13 cellular contexts compared by ENCODE assay signal in the genomic region with DNA sequence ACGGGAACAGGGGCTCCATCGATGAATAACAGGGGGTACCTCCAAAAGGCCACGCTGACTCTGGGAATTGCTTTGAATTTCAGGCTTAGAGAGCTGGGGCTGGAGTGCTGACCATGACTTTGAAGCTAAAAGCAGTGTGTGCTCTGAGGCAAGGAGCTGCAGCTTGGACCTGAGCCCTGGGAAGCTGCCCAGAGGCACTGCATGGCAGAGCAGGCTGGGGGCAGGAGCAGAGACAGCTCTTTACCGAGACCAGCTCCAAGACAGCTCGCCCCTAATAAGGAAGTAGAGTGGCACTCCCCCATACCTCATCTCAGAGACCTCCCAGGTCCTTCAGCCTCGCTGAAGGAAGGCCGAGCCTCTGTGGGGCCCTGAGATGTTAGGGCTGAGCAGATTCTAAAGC.
DNase-seq lines count a peak whose midpoint lies in the region; ATAC-seq and TF ChIP-seq lines count a peak whose summit lies in the region.
"Had no signal": no experiment of that assay in that cellular context is flagged by ENCODE, and none has a peak within 500 bp of the region (broad histone marks: within the 10 kb centered on the region; RNA-seq: fewer than 3 reads in every experiment).

No MANE protein-coding gene starts in this region.

- peaks cover 9% of the 10 kb centered on the region for H3K4me1 ChIP-seq in endodermal cell (ENCODE audit: control insufficient read depth, insufficient read depth, low read length)

- H3K4me3 Mint-ChIP-seq in endodermal cell = no peak overlapping the region
- H3K4me3 Mint-ChIP-seq: activated T-helper 1 cell treated with anti-CD3 and anti-CD28 coated beads, Interleukin-12 subunit alpha, Interleukin-12 subunit beta, Interleukin-2, Interleukin-4 antibody, amounts not matched to agents 30 ng/mL and 10 ng/mL and 1 ng/mL, durations not matched to agents 14 hours and 24 hours and 36 hours; CD8-positive, alpha-beta T cell; nephron progenitor cell had no signal

- DNase-seq in amniotic epithelial cell (ENCODE audit: low read depth) = peak; percentile 63
- peak; percentile 63 for DNase-seq in left cardiac atrium
- peak; percentile 2 for DNase-seq in retina
- DNase-seq in endodermal cell = no peak
- DNase-seq in Kasumi-1 (lab: John Stamatoyannopoulos, UW) = no peak
- DNase-seq: CD8-positive, alpha-beta T cell; Karpas-422; nephron progenitor cell had no signal

- peaks cover 10% of the 10 kb centered on the region for H3K4me1 Mint-ChIP-seq in endodermal cell

- no peak overlapping the region for H3K4me3 ChIP-seq in endodermal cell (ENCODE audit: low read length)

- no peak overlapping the region for H3K27ac Mint-ChIP-seq in endodermal cell
- H3K27ac Mint-ChIP-seq: activated T-helper 1 cell treated with anti-CD3 and anti-CD28 coated beads, Interleukin-12 subunit alpha, Interleukin-12 subunit beta, Interleukin-2, Interleukin-4 antibody, amounts not matched to agents 30 ng/mL and 10 ng/mL and 1 ng/mL, durations not matched to agents 14 hours and 24 hours and 36 hours; CD8-positive, alpha-beta T cell; nephron progenitor cell had no signal

- H3K9me3 Mint-ChIP-seq in endodermal cell = peaks cover 6% of the 10 kb centered on the region
- H3K9me3 Mint-ChIP-seq: activated T-helper 1 cell treated with anti-CD3 and anti-CD28 coated beads, Interleukin-12 subunit alpha, Interleukin-12 subunit beta, Interleukin-2, Interleukin-4 antibody, amounts not matched to agents 30 ng/mL and 10 ng/mL and 1 ng/mL, durations not matched to agents 14 hours and 24 hours and 36 hours; CD8-positive, alpha-beta T cell had no signal

- TF ChIP-seq CTCF in C4-2B (conservative IDR thresholded peaks at IDR 0.05) (no peak), endodermal cell (conservative IDR thresholded peaks at IDR 0.05) (no peak)

- H3K9ac ChIP-seq in endodermal cell (ENCODE audit: extremely low read depth, low read length, poor library complexity, severe bottlenecking) = no peak overlapping the region

- H3K9me3 ChIP-seq in endodermal cell (ENCODE audit: control insufficient read depth, low read length) = peaks cover 6% of the 10 kb centered on the region

- H3K36me3 Mint-ChIP-seq in endodermal cell (ENCODE audit: low read depth) = no peaks in the 10 kb centered on the region
- H3K36me3 Mint-ChIP-seq: CD8-positive, alpha-beta T cell had no signal

- H3K27ac ChIP-seq in C4-2B = 0 out of 2 replicates have a peak overlapping the region, but pooled peaks have one; percentile 0
- no peak overlapping the region for H3K27ac ChIP-seq in endodermal cell (ENCODE audit: low read depth, low read length)

- intact Hi-C loops in left cardiac atrium (cut with DNase I) = loop anchor here (5.0 to 10.0 kb wide), 4 partner anchors 222 to 1144 kb away; partner anchors contain the start of gene IRS2 (in 2 of the 2)

- H3K36me3 ChIP-seq in endodermal cell (ENCODE audit: control insufficient read depth, insufficient read depth, low read length) = no peaks in the 10 kb centered on the region

- ATAC-seq in left cardiac atrium = peak; percentile 47 to 58
- no peak for ATAC-seq in GM19023 (IDR thresholded peaks at IDR 0.05; ENCODE audit: unreplicated experiment)
- no peak for ATAC-seq in HG03280 (IDR thresholded peaks at IDR 0.05; ENCODE audit: unreplicated experiment)
- ATAC-seq: activated CD4-positive, CD25-positive, alpha-beta regulatory T cell treated with anti-CD3 and anti-CD28 coated beads, Interleukin-2, amount 50 U/mL, for 24 hours; CD8-positive, alpha-beta T cell had no signal

- no peaks in the 10 kb centered on the region for H3K27me3 Mint-ChIP-seq in endodermal cell (ENCODE audit: insufficient read depth)

- WGBS in endodermal cell (ENCODE audit: insufficient coverage in 1 of 2, insufficient read length in 1 of 2), 2 experiments = 78 to 79% methylated on average over 5 to 7 of the region's 7 CpGs

- no peaks in the 10 kb centered on the region for H3K27me3 ChIP-seq in endodermal cell (ENCODE audit: control insufficient read depth, insufficient read depth, low read length, poor library complexity, severe bottlenecking)

Comparison
In these comparisons a context has a peak if more than half of its experiments do, and no peak if none do; other contexts are left out.
1. DNase-seq: peak in amniotic epithelial cell (single experiment), left cardiac atrium (single experiment) and retina (single experiment); none in endodermal cell (single experiment) and Kasumi-1 (0 of 2).
2. ATAC-seq: peak in left cardiac atrium (2 of 2); none in GM19023 (single experiment) and HG03280 (single experiment).